In the genomic region with DNA sequence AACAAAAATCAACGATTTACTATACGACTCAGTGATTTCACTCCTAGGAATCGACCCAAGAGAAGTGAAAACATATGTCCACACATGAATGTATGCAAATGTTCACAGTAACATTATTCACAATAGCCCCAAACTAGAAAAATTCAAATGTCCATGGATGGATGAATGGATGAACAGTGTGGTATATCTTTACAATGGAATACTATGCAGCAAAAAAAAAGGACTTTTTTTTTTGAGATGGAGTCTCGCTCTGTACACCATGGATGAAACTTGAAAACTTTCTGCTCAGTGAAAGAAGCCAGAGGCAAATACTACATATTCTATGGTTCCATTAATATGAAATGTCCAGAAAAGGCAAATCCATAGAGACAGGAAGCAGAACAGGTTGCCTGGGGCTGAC, we compare ENCODE assay signal across 2 cellular contexts.
A peak's percentile ranks its signal among the peaks of the same experiment; 100 is the strongest.
TF ChIP-seq lines count a peak whose summit lies in the region.

No MANE protein-coding gene starts in this region.

TF ChIP-seq in SK-N-SH, 30 proteins besides CTCF, POLR2A, EP300 and RAD21 (continued from another document):
- TF ChIP-seq PBX3 (IDR thresholded peaks at IDR 0.05): no peak
- no peak for TF ChIP-seq RXRA (IDR thresholded peaks at IDR 0.05; ENCODE audit: borderline replicate concordance, low read depth)
- no peak for TF ChIP-seq SMC3 (IDR thresholded peaks at IDR 0.05; ENCODE audit: low read depth, low read length)
- TF ChIP-seq TEAD4 (IDR thresholded peaks at IDR 0.05; ENCODE audit: borderline replicate concordance, insufficient read depth): no peak
- TF ChIP-seq IRF3 (IDR thresholded peaks at IDR 0.05; ENCODE audit: low read depth, low read length): no peak
- TF ChIP-seq MXI1 (IDR thresholded peaks at IDR 0.05; ENCODE audit: low read depth, low read length): no peak
- no peak for TF ChIP-seq YY1 (IDR thresholded peaks at IDR 0.05; ENCODE audit: low read depth)
- TF ChIP-seq, protein P1, sequence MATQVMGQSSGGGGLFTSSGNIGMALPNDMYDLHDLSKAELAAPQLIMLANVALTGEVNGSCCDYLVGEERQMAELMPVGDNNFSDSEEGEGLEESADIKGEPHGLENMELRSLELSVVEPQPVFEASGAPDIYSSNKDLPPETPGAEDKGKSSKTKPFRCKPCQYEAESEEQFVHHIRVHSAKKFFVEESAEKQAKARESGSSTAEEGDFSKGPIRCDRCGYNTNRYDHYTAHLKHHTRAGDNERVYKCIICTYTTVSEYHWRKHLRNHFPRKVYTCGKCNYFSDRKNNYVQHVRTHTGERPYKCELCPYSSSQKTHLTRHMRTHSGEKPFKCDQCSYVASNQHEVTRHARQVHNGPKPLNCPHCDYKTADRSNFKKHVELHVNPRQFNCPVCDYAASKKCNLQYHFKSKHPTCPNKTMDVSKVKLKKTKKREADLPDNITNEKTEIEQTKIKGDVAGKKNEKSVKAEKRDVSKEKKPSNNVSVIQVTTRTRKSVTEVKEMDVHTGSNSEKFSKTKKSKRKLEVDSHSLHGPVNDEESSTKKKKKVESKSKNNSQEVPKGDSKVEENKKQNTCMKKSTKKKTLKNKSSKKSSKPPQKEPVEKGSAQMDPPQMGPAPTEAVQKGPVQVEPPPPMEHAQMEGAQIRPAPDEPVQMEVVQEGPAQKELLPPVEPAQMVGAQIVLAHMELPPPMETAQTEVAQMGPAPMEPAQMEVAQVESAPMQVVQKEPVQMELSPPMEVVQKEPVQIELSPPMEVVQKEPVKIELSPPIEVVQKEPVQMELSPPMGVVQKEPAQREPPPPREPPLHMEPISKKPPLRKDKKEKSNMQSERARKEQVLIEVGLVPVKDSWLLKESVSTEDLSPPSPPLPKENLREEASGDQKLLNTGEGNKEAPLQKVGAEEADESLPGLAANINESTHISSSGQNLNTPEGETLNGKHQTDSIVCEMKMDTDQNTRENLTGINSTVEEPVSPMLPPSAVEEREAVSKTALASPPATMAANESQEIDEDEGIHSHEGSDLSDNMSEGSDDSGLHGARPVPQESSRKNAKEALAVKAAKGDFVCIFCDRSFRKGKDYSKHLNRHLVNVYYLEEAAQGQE (IDR thresholded peaks at IDR 0.05; ENCODE audit: low read depth, low read length): no peak
- no peak for TF ChIP-seq GATA2 (CRISPR knock-in tag; IDR thresholded peaks at IDR 0.05)

TF ChIP-seq in HEK293, 187 proteins besides CTCF, POLR2A, EP300 and RAD21 (continued from another document):
- TF ChIP-seq ZBTB10 (tag by site-specific recombination; IDR thresholded peaks at IDR 0.05): no peak
- TF ChIP-seq ZNF146 (tag by site-specific recombination; IDR thresholded peaks at IDR 0.05): peak; percentile 47; the same call in 1 of the 2 replicates
TF ChIP-seq in HEK293: peak in this region for 1.
